10 cellular contexts compared by ENCODE assay signal in genomic region chr3:88034463-88034862, GRCh38.
"Had no signal": no experiment of that assay in that cellular context is flagged by ENCODE, and none has a peak within 500 bp of the region (broad histone marks: within the 10 kb centered on the region; RNA-seq: fewer than 3 reads in every experiment).

No MANE protein-coding gene starts in this region.

- ATAC-seq: esophagus mucosa, lower lobe of right lung, pancreas had no signal

- H3K4me1 ChIP-seq: lower lobe of right lung had no signal

- H3K4me3 Mint-ChIP-seq: activated naive CD4-positive, alpha-beta T cell treated with anti-CD3 and anti-CD28 coated beads, Interleukin-2, amount 50 U/mL, for 24 hours; endodermal cell; immature natural killer cell; mesothelial cell of epicardium had no signal

- H3K36me3 ChIP-seq: lower lobe of right lung, pancreas had no signal

- DNase-seq: endodermal cell; foreskin fibroblast; immature natural killer cell; lower lobe of right lung; pancreas; stimulated activated CD4-positive, alpha-beta T cell treated with anti-CD3 and anti-CD28 coated beads, Interleukin-12 subunit alpha, Interleukin-12 subunit beta, amount 100 ng/mL, for 4 hours; trophoblast cell had no signal

- H3K27me3 ChIP-seq: pancreas had no signal

- H3K9me3 ChIP-seq: lower lobe of right lung, pancreas had no signal

- H3K4me3 ChIP-seq: lower lobe of right lung, pancreas had no signal

- H3K36me3 Mint-ChIP-seq: immature natural killer cell, mesothelial cell of epicardium had no signal

- H3K27ac ChIP-seq: lower lobe of right lung, pancreas had no signal

- H3K27ac Mint-ChIP-seq: activated naive CD4-positive, alpha-beta T cell treated with anti-CD3 and anti-CD28 coated beads, Interleukin-2, amount 50 U/mL, for 24 hours; endodermal cell; mesothelial cell of epicardium had no signal

- H3K9me3 Mint-ChIP-seq: activated naive CD4-positive, alpha-beta T cell treated with anti-CD3 and anti-CD28 coated beads, Interleukin-2, amount 50 U/mL, for 24 hours; endodermal cell; immature natural killer cell had no signal

- H3K27me3 Mint-ChIP-seq: activated naive CD4-positive, alpha-beta T cell treated with anti-CD3 and anti-CD28 coated beads, Interleukin-2, amount 50 U/mL, for 24 hours had no signal
